In genomic region chr3:180594631-180595348, GRCh38 we compare ENCODE assay signal across 8 cellular contexts. TPM values are rescaled to one million over a fixed set of nuclear protein-coding genes. Genes with fewer than 3 reads are reported as not detected.
DNase-seq lines count a peak whose midpoint lies in the region; ATAC-seq and TF ChIP-seq lines count a peak whose summit lies in the region.

No MANE protein-coding gene starts in this region.

- intact Hi-C loops in ascending aorta (cut with DNase I) (no loop called here), posterior cingulate gyrus (cut with DNase I) (loop anchor here (5.0 to 10.0 kb wide), 3 partner anchors 670 to 827 kb away; no protein-coding TSS in a partner anchor)

- H3K9me3 Mint-ChIP-seq in GM23338: no peaks in the 10 kb centered on the region
- no peaks in the 10 kb centered on the region for H3K9me3 Mint-ChIP-seq in nephron

- H3K79me2 ChIP-seq in GM23338 (replicated peaks; ENCODE audit: insufficient read depth): no peaks in the 10 kb centered on the region

- no peaks in the 10 kb centered on the region for H3K27me3 ChIP-seq in GM23338 (ENCODE audit: insufficient read depth)
- no peaks in the 10 kb centered on the region for H3K27me3 ChIP-seq in WERI-Rb-1 (ENCODE audit: insufficient read depth, low read depth, severe bottlenecking)
- no peaks in the 10 kb centered on the region for H3K27me3 ChIP-seq in ascending aorta

- H3K4me1 ChIP-seq in GM23338 (ENCODE audit: insufficient read depth) (no peaks in the 10 kb centered on the region), ascending aorta (no peaks in the 10 kb centered on the region)

- no peak overlapping the region for H3K27ac ChIP-seq in GM23338 (ENCODE audit: low read depth)
- H3K27ac ChIP-seq in WERI-Rb-1: peak overlapping the region; percentile 18
- no peak overlapping the region for H3K27ac ChIP-seq in ascending aorta

- H3K36me3 ChIP-seq in GM23338 (ENCODE audit: insufficient read depth): no peaks in the 10 kb centered on the region
- no peaks in the 10 kb centered on the region for H3K36me3 ChIP-seq in WERI-Rb-1
- H3K36me3 ChIP-seq in ascending aorta: no peaks in the 10 kb centered on the region

- DNase-seq in GM10248 (ENCODE audit: extremely low spot score) (peak; percentile 20), GM23338 (ENCODE audit: low spot score) (peak; percentile 69), NCI-H1417 treated with DMSO at 0.1 percent for 48 hours (lab: John Stamatoyannopoulos, UW) (peak; percentile 35), WERI-Rb-1 (no peak), ascending aorta (ENCODE audit: low spot score in 2 of 2) (no peak), posterior cingulate gyrus (no peak), UCSD-AML1 (lab: John Stamatoyannopoulos, UW; ENCODE audit: unreplicated experiment) (no peak)

- H3K27me3 Mint-ChIP-seq in GM23338 (ENCODE audit: insufficient read depth, low read depth, poor library complexity) (peaks cover 3% of the 10 kb centered on the region), nephron (ENCODE audit: low read depth) (peaks cover 36% of the 10 kb centered on the region)

- H3K4me1 Mint-ChIP-seq in GM23338: no peaks in the 10 kb centered on the region
- H3K4me1 Mint-ChIP-seq in nephron: no peaks in the 10 kb centered on the region

- no peaks in the 10 kb centered on the region for H3K9me2 ChIP-seq in GM23338 (ENCODE audit: insufficient read depth)

- peak; percentile 48 for TF ChIP-seq CTCF in GM10248 (IDR thresholded peaks at IDR 0.05; ENCODE audit: control extremely low read depth, extremely low read depth, low read depth, missing control alignments)
- peak; percentile 74 to 76 for TF ChIP-seq CTCF in GM23338 (conservative IDR thresholded peaks at IDR 0.05; ENCODE audit: low read depth in 2 of 2)
- TF ChIP-seq CTCF in WERI-Rb-1 (IDR thresholded peaks at IDR 0.05; ENCODE audit: low read depth, low read length): peak; percentile 41
- TF ChIP-seq CTCF in nephron (IDR thresholded peaks at IDR 0.05; ENCODE audit: unreplicated experiment in 3 of 3): peak; percentile 50 to 62 (median 51)
- no peak for TF ChIP-seq CTCF in ascending aorta (IDR thresholded peaks at IDR 0.05)

- no peak overlapping the region for H3K4me3 Mint-ChIP-seq in GM23338
- H3K4me3 Mint-ChIP-seq in nephron: no peak overlapping the region

- no peak overlapping the region for H3K27ac Mint-ChIP-seq in GM23338
- no peak overlapping the region for H3K27ac Mint-ChIP-seq in nephron

- H3K36me3 Mint-ChIP-seq in GM23338 (ENCODE audit: low read depth) (no peaks in the 10 kb centered on the region), nephron (ENCODE audit: low read depth) (no peaks in the 10 kb centered on the region)

- H3K4me2 ChIP-seq in GM23338: no peak overlapping the region

- peak; percentile 49 for ATAC-seq in GM23338

- H3K9me3 ChIP-seq in WERI-Rb-1 (ENCODE audit: severe bottlenecking) (no peaks in the 10 kb centered on the region), ascending aorta (no peaks in the 10 kb centered on the region)

- no peak overlapping the region for H2AFZ ChIP-seq in GM23338

- POLR2A ChIA-PET in GM10248 (lab: Yijun Ruan, JAX): no interaction called here

- H4K20me1 ChIP-seq in GM23338 (replicated peaks; ENCODE audit: insufficient read depth): no peaks in the 10 kb centered on the region

- CTCF ChIA-PET in GM10248 (lab: Yijun Ruan, JAX): interaction anchor here (0.9 to 1.8 kb wide), 6 partner anchors 11 to 945 kb away, joined by 3 to 14 read pairs (median 3); no protein-coding TSS in a partner anchor

- H3F3A ChIP-seq in GM23338 (replicated peaks; ENCODE audit: low read depth): no peaks in the 10 kb centered on the region

- H3K4me3 ChIP-seq in GM23338 (no peak overlapping the region), WERI-Rb-1 (ENCODE audit: low read depth, low read length) (no peak overlapping the region; the same call in 1 of the 2 replicates), ascending aorta (no peak overlapping the region)

TF ChIP-seq in GM23338, 12 proteins besides CTCF, POLR2A, EP300 and RAD21 (continues in another document):
- TF ChIP-seq STAT1 (IDR thresholded peaks at IDR 0.05; ENCODE audit: unreplicated experiment) (no peak), CREB1 (CRISPR knock-in tag; IDR thresholded peaks at IDR 0.05; ENCODE audit: low read depth) (no peak), ZNF462 (CRISPR knock-in tag; IDR thresholded peaks at IDR 0.05) (no peak), ZNF114 (CRISPR knock-in tag; IDR thresholded peaks at IDR 0.05) (no peak), NANOG (IDR thresholded peaks at IDR 0.05; ENCODE audit: borderline replicate concordance) (no peak)

RNA-seq across cellular contexts. Expression of gene TTC14, which starts 7.2 kb away (rescaled TPM):
- 18.6 and 20.0 TPM in 2 replicates for total RNA-seq in GM23338 (2014; rRNA removed; shearing (Covaris generic))
- polyA plus RNA-seq in GM23338 (2016; fragmentation: Nextera tagmentation; extraction: Ambion mirVana): 17.1 and 22.1 TPM in 2 replicates
- total RNA-seq in ascending aorta: 20.6 TPM

Comparison
In these comparisons a context has a peak if more than half of its experiments do, and no peak if none do; other contexts are left out.
1. DNase-seq: peak in GM10248 (single experiment), GM23338 (single experiment) and NCI-H1417 treated with DMSO at 0.1 percent for 48 hours (single experiment); none in WERI-Rb-1 (single experiment), ascending aorta (0 of 2), posterior cingulate gyrus (0 of 10) and UCSD-AML1 (single experiment).
2. CTCF ChIP-seq: peak in GM10248 (single experiment), GM23338 (2 of 2), WERI-Rb-1 (single experiment) and nephron (3 of 3); none in ascending aorta (0 of 3).